Comparison of ENCODE assay signal across 1 cellular context in genomic region chr6:43629505-43630300, GRCh38.
TF ChIP-seq lines count a peak whose summit lies in the region.

No MANE protein-coding gene starts in this region.

TF ChIP-seq in K562, 482 proteins besides CTCF, POLR2A, EP300 and RAD21 (continued from another document and continues in another):
- TF ChIP-seq FOXO4 (CRISPR knock-in tag; IDR thresholded peaks at IDR 0.05) (no peak), ZNF197 (CRISPR knock-in tag; IDR thresholded peaks at IDR 0.05; ENCODE audit: low read depth) (peak; percentile 73; the same call in 1 of the 2 replicates), ZKSCAN8 (CRISPR knock-in tag; IDR thresholded peaks at IDR 0.05) (no peak; the same call in 1 of the 2 replicates), PREB (CRISPR knock-in tag; IDR thresholded peaks at IDR 0.05) (no peak), ZBTB17 (CRISPR knock-in tag; IDR thresholded peaks at IDR 0.05) (peak; percentile 87), POLR2H (tag; IDR thresholded peaks at IDR 0.05; ENCODE audit: low read depth) (no peak), BRD4 (IDR thresholded peaks at IDR 0.05) (peak; percentile 100), NR3C1 (CRISPR knock-in tag; IDR thresholded peaks at IDR 0.05) (no peak), BRD9 (IDR thresholded peaks at IDR 0.05; ENCODE audit: low read depth, partially characterized antibody) (peak; percentile 89), RFX5 (IDR thresholded peaks at IDR 0.05; ENCODE audit: low read depth, low read length) (no peak), USF2 (CRISPR knock-in tag; IDR thresholded peaks at IDR 0.05) (no peak), PYGO2 (tag; IDR thresholded peaks at IDR 0.05) (peak; percentile 76; the same call in 1 of the 2 replicates), ZFP30 (CRISPR knock-in tag; IDR thresholded peaks at IDR 0.05; ENCODE audit: borderline replicate concordance) (no peak), NCOR1 (IDR thresholded peaks at IDR 0.05) (no peak), ARID4B (CRISPR knock-in tag; IDR thresholded peaks at IDR 0.05) (peak; percentile 18; the same call in 1 of the 2 replicates), SMAD2 (IDR thresholded peaks at IDR 0.05; ENCODE audit: low read depth, low read length) (no peak), E2F5 (CRISPR knock-in tag; IDR thresholded peaks at IDR 0.05) (no peak), BRF1 (IDR thresholded peaks at IDR 0.05; ENCODE audit: borderline replicate concordance, extremely low read depth, insufficient read length) (no peak), IRF9 (tag; IDR thresholded peaks at IDR 0.05) (peak; percentile 81; the same call in 1 of the 2 replicates), HOMEZ (CRISPR knock-in tag; IDR thresholded peaks at IDR 0.05) (no peak), FOS (IDR thresholded peaks at IDR 0.05; ENCODE audit: extremely low read depth, insufficient read length) (no peak), HINFP (tag; conservative IDR thresholded peaks at IDR 0.05; ENCODE audit: low read depth) (no peak), ELK1 (CRISPR knock-in tag; IDR thresholded peaks at IDR 0.05) (no peak), JUNB (CRISPR knock-in tag; conservative IDR thresholded peaks at IDR 0.05) (no peak), FOXP1 (CRISPR knock-in tag; IDR thresholded peaks at IDR 0.05) (no peak; the same call in 1 of the 2 replicates), SIX5 (IDR thresholded peaks at IDR 0.05; ENCODE audit: borderline replicate concordance in 1 of 2, insufficient read depth in 1 of 2, low read depth in 1 of 2, low read length in 2 of 2) (peak; percentile 40 to 46; a peak in 2 of 4 replicates), KHSRP (IDR thresholded peaks at IDR 0.05) (no peak), SNRNP70 (optimal IDR thresholded peaks at IDR 0.05; ENCODE audit: low read depth, low read length) (peak; percentile 64), ZNF184 (CRISPR knock-in tag; IDR thresholded peaks at IDR 0.05) (no peak), ZNF584 (CRISPR knock-in tag; IDR thresholded peaks at IDR 0.05; ENCODE audit: low read depth) (peak; percentile 24; the same call in 1 of the 2 replicates), ZBED1 (IDR thresholded peaks at IDR 0.05) (no peak; the same call in 1 of the 2 replicates), TBP (optimal IDR thresholded peaks at IDR 0.05; ENCODE audit: low read depth, low read length) (peak; percentile 98), NBN (IDR thresholded peaks at IDR 0.05; ENCODE audit: low read depth) (peak; percentile 81; the same call in 1 of the 2 replicates), KAT7 (CRISPR knock-in tag; IDR thresholded peaks at IDR 0.05; ENCODE audit: borderline replicate concordance) (no peak), ZNF277 (CRISPR knock-in tag; IDR thresholded peaks at IDR 0.05; ENCODE audit: borderline replicate concordance) (no peak), EWSR1 (IDR thresholded peaks at IDR 0.05; ENCODE audit: borderline replicate concordance, low read depth, partially characterized antibody) (no peak), ZSCAN32 (CRISPR knock-in tag; IDR thresholded peaks at IDR 0.05) (peak; percentile 57), ARID3B (CRISPR knock-in tag; IDR thresholded peaks at IDR 0.05; ENCODE audit: borderline replicate concordance) (no peak), LCOR (CRISPR knock-in tag; IDR thresholded peaks at IDR 0.05) (peak; percentile 74; the same call in 1 of the 2 replicates), FUS (optimal IDR thresholded peaks at IDR 0.05; ENCODE audit: low read depth, low read length) (no peak), ZC3H8 (IDR thresholded peaks at IDR 0.05) (no peak), HNRNPH1 (optimal IDR thresholded peaks at IDR 0.05; ENCODE audit: low read depth, low read length) (no peak), DNMT1 (IDR thresholded peaks at IDR 0.05) (no peak), HNRNPUL1 (IDR thresholded peaks at IDR 0.05; ENCODE audit: low read length) (no peak), RNF219 (CRISPR knock-in tag; IDR thresholded peaks at IDR 0.05) (no peak)
